Comparison of ENCODE assay signal across 17 cellular contexts in the genomic region with DNA sequence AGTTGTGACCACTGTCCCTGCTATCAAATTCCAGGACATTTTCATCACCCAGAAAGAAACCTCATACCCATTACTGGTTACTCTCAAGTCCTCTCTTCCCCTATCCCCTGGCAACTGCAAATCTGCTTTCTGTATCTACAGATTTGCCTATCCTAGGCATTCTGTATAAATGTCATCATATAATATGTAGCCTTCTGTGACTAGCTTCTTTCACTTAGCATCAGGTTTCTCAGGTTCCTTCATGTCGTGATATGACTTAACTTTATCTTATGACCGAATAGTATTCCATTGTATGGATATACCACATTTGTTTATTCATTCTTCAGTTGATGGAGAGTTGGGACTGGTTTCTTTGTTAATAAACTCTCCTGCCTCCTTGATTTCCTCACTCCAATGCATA.
"Had no signal": no experiment of that assay in that cellular context is flagged by ENCODE, and none has a peak within 500 bp of the region (broad histone marks: within the 10 kb centered on the region; RNA-seq: fewer than 3 reads in every experiment).

No MANE protein-coding gene starts in this region.

- H3K27me3 ChIP-seq: body of pancreas had no signal

- ATAC-seq: stimulated activated naive CD8-positive, alpha-beta T cell treated with anti-CD3 and anti-CD28 coated beads, Interleukin-15, amount 100 ng/mL, for 72 hours had no signal

- H3K9me3 ChIP-seq: body of pancreas, pancreas had no signal

- H3K36me3 Mint-ChIP-seq: activated naive CD4-positive, alpha-beta T cell treated with anti-CD3 and anti-CD28 coated beads, Interleukin-2, amount 50 U/mL, for 72 hours had no signal

- H3K4me3 ChIP-seq: body of pancreas, pancreas had no signal

- H3K27ac Mint-ChIP-seq: activated naive CD4-positive, alpha-beta T cell treated with anti-CD3 and anti-CD28 coated beads, Interleukin-2, amount 50 U/mL, for 72 hours; stimulated activated naive CD8-positive, alpha-beta T cell treated with anti-CD3 and anti-CD28 coated beads, Interleukin-15, amount 100 ng/mL, for 72 hours had no signal

- DNase-seq: activated CD4-positive, alpha-beta T cell treated with anti-CD3 and anti-CD28 coated beads for 48 hours; activated CD8-positive, alpha-beta memory T cell treated with anti-CD3 and anti-CD28 coated beads for 24 hours; activated effector memory CD4-positive, alpha-beta T cell treated with anti-CD3 and anti-CD28 coated beads, Interleukin-2, amount 50 U/mL, for 16 hours; activated T-cell treated with anti-CD3 and anti-CD28 coated beads for 4 hours; amniotic stem cell; body of pancreas; central memory CD4-positive, alpha-beta T cell; cortex of kidney; effector CD8-positive, alpha-beta T cell; hippocampal formation; kidney glomerular epithelial cell; pancreas; stimulated activated CD4-positive, alpha-beta T cell treated with anti-CD3 and anti-CD28 coated beads, Interleukin-12 subunit alpha, Interleukin-12 subunit beta, amount 100 ng/mL, for 4 hours; stimulated activated naive CD8-positive, alpha-beta T cell treated with anti-CD3 and anti-CD28 coated beads, Interleukin-15, amount 100 ng/mL, for 72 hours; T1000 had no signal

- H3K27ac ChIP-seq: body of pancreas had no signal

- H3K36me3 ChIP-seq: pancreas had no signal

- FAIRE-seq: pancreas had no signal

- H3K4me3 Mint-ChIP-seq: neural crest cell; stimulated activated naive CD8-positive, alpha-beta T cell treated with anti-CD3 and anti-CD28 coated beads, Interleukin-15, amount 100 ng/mL, for 72 hours had no signal

- H3K9me3 Mint-ChIP-seq: activated naive CD4-positive, alpha-beta T cell treated with anti-CD3 and anti-CD28 coated beads, Interleukin-2, amount 50 U/mL, for 72 hours; neural crest cell; stimulated activated naive CD8-positive, alpha-beta T cell treated with anti-CD3 and anti-CD28 coated beads, Interleukin-15, amount 100 ng/mL, for 72 hours had no signal

- H3K4me1 Mint-ChIP-seq: neural crest cell had no signal
